8 cellular contexts compared by ENCODE assay signal in genomic region chr10:70053212-70053895, GRCh38. TPM values are rescaled to one million over a fixed set of nuclear protein-coding genes. Genes with fewer than 3 reads are reported as not detected.
DNase-seq lines count a peak whose midpoint lies in the region; ATAC-seq lines count a peak whose summit lies in the region.

No MANE protein-coding gene starts in this region.

- no peak overlapping the region for H3K27ac Mint-ChIP-seq in activated T-helper 1 cell treated with anti-CD3 and anti-CD28 coated beads, Interleukin-12 subunit alpha, Interleukin-12 subunit beta, Interleukin-2, Interleukin-4 antibody, amounts not matched to agents 30 ng/mL and 10 ng/mL and 1 ng/mL, durations not matched to agents 14 hours and 24 hours and 36 hours

- intact Hi-C loops in activated T-helper 1 cell treated with anti-CD3 and anti-CD28 coated beads, Interleukin-12 subunit alpha, Interleukin-12 subunit beta, Interleukin-2, Interleukin-4 antibody, amounts not matched to agents 30 ng/mL and 10 ng/mL and 1 ng/mL, durations not matched to agents 14 hours and 24 hours and 36 hours (cut with micrococcal nuclease), result loop anchor here (5.0 kb wide), 1 partner anchor 481 kb away; the partner anchor contains the start of gene NEUROG3
- intact Hi-C loops in left cardiac atrium (cut with DNase I) (no loop called here), posterior vena cava (cut with DNase I) (no loop called here)

- peaks cover 9% of the 10 kb centered on the region for H3K4me1 Mint-ChIP-seq in activated T-helper 1 cell treated with anti-CD3 and anti-CD28 coated beads, Interleukin-12 subunit alpha, Interleukin-12 subunit beta, Interleukin-2, Interleukin-4 antibody, amounts not matched to agents 30 ng/mL and 10 ng/mL and 1 ng/mL, durations not matched to agents 14 hours and 24 hours and 36 hours (ENCODE audit: low read depth)

- peaks cover 1% of the 10 kb centered on the region for H3K36me3 Mint-ChIP-seq in activated T-helper 1 cell treated with anti-CD3 and anti-CD28 coated beads, Interleukin-12 subunit alpha, Interleukin-12 subunit beta, Interleukin-2, Interleukin-4 antibody, amounts not matched to agents 30 ng/mL and 10 ng/mL and 1 ng/mL, durations not matched to agents 14 hours and 24 hours and 36 hours (ENCODE audit: low read depth)

- H3K9me3 Mint-ChIP-seq in activated T-helper 1 cell treated with anti-CD3 and anti-CD28 coated beads, Interleukin-12 subunit alpha, Interleukin-12 subunit beta, Interleukin-2, Interleukin-4 antibody, amounts not matched to agents 30 ng/mL and 10 ng/mL and 1 ng/mL, durations not matched to agents 14 hours and 24 hours and 36 hours, result no peaks in the 10 kb centered on the region

- peak; percentile 21 for DNase-seq in activated CD4-positive, alpha-beta T cell treated with anti-CD3 and anti-CD28 coated beads for 48 hours
- no peak for DNase-seq in activated CD4-positive, alpha-beta T cell treated with anti-CD3 and anti-CD28 coated beads for 1 hour
- no peak for DNase-seq in activated T-helper 1 cell treated with anti-CD3 and anti-CD28 coated beads, Interleukin-12 subunit alpha, Interleukin-12 subunit beta, Interleukin-2, Interleukin-4 antibody, amounts not matched to agents 30 ng/mL and 10 ng/mL and 1 ng/mL, durations not matched to agents 14 hours and 24 hours and 36 hours (ENCODE audit: low spot score)
- DNase-seq in left cardiac atrium (peak; percentile 35), posterior vena cava (ENCODE audit: low spot score) (peak; percentile 81), NCI-H82 (lab: John Stamatoyannopoulos, UW) (no peak), mesenteric fat pad (ENCODE audit: low spot score) (no peak), NCI-H2029 (lab: John Stamatoyannopoulos, UW) (no peak)

- H3K4me3 Mint-ChIP-seq in activated T-helper 1 cell treated with anti-CD3 and anti-CD28 coated beads, Interleukin-12 subunit alpha, Interleukin-12 subunit beta, Interleukin-2, Interleukin-4 antibody, amounts not matched to agents 30 ng/mL and 10 ng/mL and 1 ng/mL, durations not matched to agents 14 hours and 24 hours and 36 hours, result peak overlapping the region; percentile 88

- peak; percentile 65 to 71 for ATAC-seq in left cardiac atrium

- H3K27me3 Mint-ChIP-seq in activated T-helper 1 cell treated with anti-CD3 and anti-CD28 coated beads, Interleukin-12 subunit alpha, Interleukin-12 subunit beta, Interleukin-2, Interleukin-4 antibody, amounts not matched to agents 30 ng/mL and 10 ng/mL and 1 ng/mL, durations not matched to agents 14 hours and 24 hours and 36 hours (ENCODE audit: insufficient read depth), result peaks cover 55% of the 10 kb centered on the region

RNA-seq across cellular contexts. Expression of gene MACROH2A2, which starts 0.7 kb away (rescaled TPM):
- 3.4 and 3.5 TPM in 2 replicates for total RNA-seq in activated T-helper 1 cell treated with anti-CD3 and anti-CD28 coated beads, Interleukin-12 subunit alpha, Interleukin-12 subunit beta, Interleukin-2, Interleukin-4 antibody, amounts not matched to agents 30 ng/mL and 10 ng/mL and 1 ng/mL, durations not matched to agents 14 hours and 24 hours and 36 hours
- 10 to 100 TPM; 13.0 to 15.5 TPM for total RNA-seq in left cardiac atrium
- 1 to 10 TPM; 5.6 to 6.9 TPM for total RNA-seq in posterior vena cava
- 4.7 TPM for total RNA-seq in mesenteric fat pad

Comparison
In these comparisons a context has a peak if more than half of its experiments do, and no peak if none do; other contexts are left out.
1. DNase-seq: peak in activated CD4-positive, alpha-beta T cell treated with anti-CD3 and anti-CD28 coated beads for 48 hours (single experiment), left cardiac atrium (single experiment) and posterior vena cava (single experiment); none in activated CD4-positive, alpha-beta T cell treated with anti-CD3 and anti-CD28 coated beads for 1 hour (single experiment), activated T-helper 1 cell treated with anti-CD3 and anti-CD28 coated beads, Interleukin-12 subunit alpha, Interleukin-12 subunit beta, Interleukin-2, Interleukin-4 antibody, amounts not matched to agents 30 ng/mL and 10 ng/mL and 1 ng/mL, durations not matched to agents 14 hours and 24 hours and 36 hours (single experiment), NCI-H82 (single experiment), mesenteric fat pad (single experiment) and NCI-H2029 (single experiment).